Comparison of ENCODE assay signal across 8 cellular contexts in genomic region chr1:172380441-172381244, GRCh38. TPM values are rescaled to one million over a fixed set of nuclear protein-coding genes. Genes with fewer than 3 reads are reported as not detected.
A peak's percentile ranks its signal among the peaks of the same experiment; 100 is the strongest.
DNase-seq lines count a peak whose midpoint lies in the region; ATAC-seq and TF ChIP-seq lines count a peak whose summit lies in the region.

No MANE protein-coding gene starts in this region.

- in situ Hi-C loops in astrocyte of the spinal cord (cut with HindIII; ENCODE audit: low sequenced_read_pairs): no loop called here

- H3K4me3 ChIP-seq in astrocyte of the spinal cord (ENCODE audit: low read depth, low read length): no peak overlapping the region
- no peak overlapping the region for H3K4me3 ChIP-seq in coronary artery

- no peak overlapping the region for H3K27ac ChIP-seq in coronary artery

- no peak for TF ChIP-seq CTCF in GM10266 (IDR thresholded peaks at IDR 0.05; ENCODE audit: control insufficient read depth, insufficient read depth, low read depth, missing control alignments)
- no peak for TF ChIP-seq CTCF in astrocyte of the spinal cord (IDR thresholded peaks at IDR 0.05; ENCODE audit: low read depth, low read length)
- no peak for TF ChIP-seq CTCF in coronary artery (IDR thresholded peaks at IDR 0.05)

- ATAC-seq in GM21367 (IDR thresholded peaks at IDR 0.05; ENCODE audit: unreplicated experiment): peak; percentile 84
- ATAC-seq in HG03571 (IDR thresholded peaks at IDR 0.05; ENCODE audit: unreplicated experiment): peak; percentile 97

- DNase-seq in GM10266 (ENCODE audit: extremely low spot score) (peak; percentile 31), astrocyte of the spinal cord (ENCODE audit: low read depth, low spot score) (peak; percentile 31), mesenteric fat pad (ENCODE audit: low spot score) (no peak), COR-L47 (lab: John Stamatoyannopoulos, UW) (no peak), NCI-H345 (lab: John Stamatoyannopoulos, UW) (no peak), coronary artery (ENCODE audit: low spot score) (no peak)

RNA-seq across cellular contexts. Expression of gene C1orf105, which starts 39.8 kb away (rescaled TPM):
- not detected for total RNA-seq in mesenteric fat pad

Comparison
In these comparisons a context has a peak if more than half of its experiments do, and no peak if none do; other contexts are left out.
1. DNase-seq: peak in GM10266 (single experiment) and astrocyte of the spinal cord (single experiment); none in mesenteric fat pad (single experiment), COR-L47 (single experiment), NCI-H345 (single experiment) and coronary artery (single experiment).